Comparison of ENCODE assay signal across 1 cellular context in the genomic region with DNA sequence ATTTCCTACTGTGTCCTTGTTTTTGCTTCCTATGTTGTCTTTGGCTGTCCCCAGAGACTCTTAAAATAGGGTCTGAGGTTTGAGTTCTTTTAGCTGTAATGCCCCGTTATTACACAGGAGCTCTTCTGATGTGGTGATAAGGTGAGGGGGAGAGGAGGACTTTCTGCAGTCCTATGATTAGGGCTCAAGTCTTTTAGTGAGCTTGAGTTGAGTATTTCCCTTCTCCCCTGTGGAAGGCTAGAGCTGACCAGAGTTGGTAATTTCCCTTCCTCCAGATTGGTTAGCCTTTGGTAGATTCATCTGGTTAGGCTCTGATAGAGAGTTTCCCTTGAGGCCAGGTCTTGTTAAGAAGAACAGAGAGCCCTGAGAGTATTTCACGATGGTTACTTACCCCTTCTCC.
TF ChIP-seq lines count a peak whose summit lies in the region.

No MANE protein-coding gene starts in this region.

TF ChIP-seq in HEK293, 187 proteins besides CTCF, POLR2A, EP300 and RAD21 (continued from another document):
- TF ChIP-seq SP7 (tag by site-specific recombination; IDR thresholded peaks at IDR 0.05) (peak; percentile 75), FEZF1 (tag by site-specific recombination; IDR thresholded peaks at IDR 0.05) (peak; percentile 61; the same call in 1 of the 2 replicates), PRDM10 (tag by site-specific recombination; IDR thresholded peaks at IDR 0.05) (peak; percentile 53), PRDM6 (tag by site-specific recombination; IDR thresholded peaks at IDR 0.05) (peak; percentile 76)
